17 cellular contexts compared by ENCODE assay signal in genomic region chr20:52031206-52031573, GRCh38.
DNase-seq lines count a peak whose midpoint lies in the region; ATAC-seq, FAIRE-seq and TF ChIP-seq lines count a peak whose summit lies in the region.
"Had no signal": no experiment of that assay in that cellular context is flagged by ENCODE, and none has a peak within 500 bp of the region (broad histone marks: within the 10 kb centered on the region; RNA-seq: fewer than 3 reads in every experiment).

No MANE protein-coding gene starts in this region.

- H3K9me3 Mint-ChIP-seq in CD8-positive, alpha-beta memory T cell = no peaks in the 10 kb centered on the region
- H3K9me3 Mint-ChIP-seq in activated T-helper 17 cell treated with anti-CD3 and anti-CD28 coated beads, Interleukin-2, amount 50 U/mL, for 72 hours = no peaks in the 10 kb centered on the region
- no peaks in the 10 kb centered on the region for H3K9me3 Mint-ChIP-seq in mesothelial cell of epicardium

- TF ChIP-seq POLR2A in A549 (IDR thresholded peaks at IDR 0.05; ENCODE audit: low read length) (no peak), sigmoid colon (IDR thresholded peaks at IDR 0.05) (no peak)

- no peaks in the 10 kb centered on the region for H3K27me3 Mint-ChIP-seq in CD8-positive, alpha-beta memory T cell
- H3K27me3 Mint-ChIP-seq in activated T-helper 17 cell treated with anti-CD3 and anti-CD28 coated beads, Interleukin-2, amount 50 U/mL, for 72 hours = no peaks in the 10 kb centered on the region
- no peaks in the 10 kb centered on the region for H3K27me3 Mint-ChIP-seq in mesothelial cell of epicardium (ENCODE audit: low read depth)

- H3K4me3 Mint-ChIP-seq in CD8-positive, alpha-beta memory T cell = peak overlapping the region in 6 of 7 donors; percentile 13 to 67 (median 39)
- peak overlapping the region; percentile 34 for H3K4me3 Mint-ChIP-seq in activated T-helper 17 cell treated with anti-CD3 and anti-CD28 coated beads, Interleukin-2, amount 50 U/mL, for 72 hours
- H3K4me3 Mint-ChIP-seq in mesothelial cell of epicardium = no peak overlapping the region
- H3K4me3 Mint-ChIP-seq: CD4-positive, CD25-positive, alpha-beta regulatory T cell had no signal

- peak overlapping the region in 7 of 8 donors; percentile 17 to 90 (median 67) for H3K27ac Mint-ChIP-seq in CD8-positive, alpha-beta memory T cell
- H3K27ac Mint-ChIP-seq in activated T-helper 17 cell treated with anti-CD3 and anti-CD28 coated beads, Interleukin-2, amount 50 U/mL, for 72 hours = peak overlapping the region; percentile 21
- peak overlapping the region; percentile 94 for H3K27ac Mint-ChIP-seq in mesothelial cell of epicardium

- no peaks in the 10 kb centered on the region for H3K36me3 Mint-ChIP-seq in CD8-positive, alpha-beta memory T cell
- H3K36me3 Mint-ChIP-seq in activated T-helper 17 cell treated with anti-CD3 and anti-CD28 coated beads, Interleukin-2, amount 50 U/mL, for 72 hours (ENCODE audit: low read depth) = no peaks in the 10 kb centered on the region
- H3K36me3 Mint-ChIP-seq in mesothelial cell of epicardium = no peaks in the 10 kb centered on the region
- H3K36me3 Mint-ChIP-seq: CD4-positive, CD25-positive, alpha-beta regulatory T cell had no signal

- TF ChIP-seq EP300 in A549 (IDR thresholded peaks at IDR 0.05) = no peak
- no peak for TF ChIP-seq EP300 in sigmoid colon (IDR thresholded peaks at IDR 0.05)

- H3K9me3 ChIP-seq in A549 = no peaks in the 10 kb centered on the region
- no peaks in the 10 kb centered on the region for H3K9me3 ChIP-seq in CD8-positive, alpha-beta memory T cell (ENCODE audit: low read length)
- no peaks in the 10 kb centered on the region for H3K9me3 ChIP-seq in sigmoid colon
- H3K9me3 ChIP-seq: upper lobe of left lung had no signal

- TF ChIP-seq CTCF in A549 (IDR thresholded peaks at IDR 0.05) = no peak
- TF ChIP-seq CTCF in mesothelial cell of epicardium (IDR thresholded peaks at IDR 0.05; ENCODE audit: unreplicated experiment) = no peak
- TF ChIP-seq CTCF in sigmoid colon (IDR thresholded peaks at IDR 0.05) = no peak

- CTCF ChIA-PET in A549 (lab: Yijun Ruan, JAX) = interaction anchor here (0.7 to 0.9 kb wide), 3 partner anchors 232 to 1044 kb away, joined by 3 to 5 read pairs (median 3); no protein-coding TSS in a partner anchor
- CTCF ChIA-PET in CD8-positive, alpha-beta memory T cell (lab: Charles Lee) = interaction anchor here (0.7 kb wide), 1 partner anchor 54 kb away, joined by 3 read pairs; no protein-coding TSS in a partner anchor

- intact Hi-C loops in sigmoid colon (cut with DNase I) = no loop called here

- 82% methylated on average over 2 of the region's 2 CpGs for WGBS in A549 (ENCODE audit: missing lambda C conversion rate)
- WGBS in sigmoid colon, 2 donors = 53 to 69% methylated on average over 2 of the region's 2 CpGs

- ATAC-seq in A549 (peak in 1 of 2 experiments; percentile 20; a peak in 2 of 6 replicates), GM21619 (IDR thresholded peaks at IDR 0.05; ENCODE audit: unreplicated experiment) (no peak)
- ATAC-seq in activated T-helper 17 cell treated with anti-CD3 and anti-CD28 coated beads, Interleukin-2, amount 50 U/mL, for 72 hours (replicated peaks) = no peak
- ATAC-seq: foreskin keratinocyte had no signal

- H3K4me2 ChIP-seq in A549 = peak overlapping the region; percentile 63

- H3K4me3 ChIP-seq in A549 = no peak overlapping the region
- no peak overlapping the region for H3K4me3 ChIP-seq in CD8-positive, alpha-beta memory T cell (ENCODE audit: low read length)
- no peak overlapping the region for H3K4me3 ChIP-seq in sigmoid colon
- H3K4me3 ChIP-seq: upper lobe of left lung had no signal

- H3K27me3 ChIP-seq in CD8-positive, alpha-beta memory T cell (ENCODE audit: insufficient read depth, low read length, poor library complexity, severe bottlenecking) = no peaks in the 10 kb centered on the region
- no peaks in the 10 kb centered on the region for H3K27me3 ChIP-seq in sigmoid colon
- H3K27me3 ChIP-seq: foreskin keratinocyte, upper lobe of left lung had no signal

- peaks cover 21 to 28% (median 27%) of the 10 kb centered on the region in 3 donors for H3K4me1 Mint-ChIP-seq in CD8-positive, alpha-beta memory T cell
- peaks cover 9% of the 10 kb centered on the region for H3K4me1 Mint-ChIP-seq in activated T-helper 17 cell treated with anti-CD3 and anti-CD28 coated beads, Interleukin-2, amount 50 U/mL, for 72 hours
- peaks cover 28% of the 10 kb centered on the region for H3K4me1 Mint-ChIP-seq in mesothelial cell of epicardium

- POLR2A ChIA-PET in A549 (lab: Yijun Ruan, JAX) = interaction anchor here (0.6 to 0.9 kb wide), 3 partner anchors 9 to 421 kb away, joined by 3 to 6 read pairs (median 4); no protein-coding TSS in a partner anchor
- POLR2A ChIA-PET in CD8-positive, alpha-beta memory T cell (lab: Charles Lee) = no interaction called here

- H3K4me1 ChIP-seq in A549 = peaks cover 13% of the 10 kb centered on the region
- H3K4me1 ChIP-seq in CD8-positive, alpha-beta memory T cell (ENCODE audit: insufficient read depth, low read length) = peaks cover 18% of the 10 kb centered on the region
- peaks cover 0 to 9% (median 2%) of the 10 kb centered on the region in 4 donors for H3K4me1 ChIP-seq in sigmoid colon
- H3K4me1 ChIP-seq: foreskin keratinocyte had no signal

- FAIRE-seq in A549 (lab: Jason Lieb, UNC) = no peak

- H3K27ac ChIP-seq in A549 (peak overlapping the region; percentile 59 to 80; a peak in 4 of 6 replicates), sigmoid colon (no peak overlapping the region)
- no peak overlapping the region for H3K27ac ChIP-seq in CD8-positive, alpha-beta memory T cell (ENCODE audit: low read depth, low read length)
- H3K27ac ChIP-seq: foreskin keratinocyte, upper lobe of left lung had no signal

- H3K36me3 ChIP-seq in CD8-positive, alpha-beta memory T cell (ENCODE audit: insufficient read depth, low read length) = no peaks in the 10 kb centered on the region
- no peaks in the 10 kb centered on the region for H3K36me3 ChIP-seq in sigmoid colon
- H3K36me3 ChIP-seq: upper lobe of left lung had no signal

- no peak for DNase-seq in A549 (ENCODE audit: low read depth in 1 of 2, low spot score in 1 of 2)
- no peak for DNase-seq in CD8-positive, alpha-beta memory T cell
- DNase-seq in mesothelial cell of epicardium (ENCODE audit: low spot score in 2 of 2, unreplicated experiment in 2 of 2) = no peak
- no peak for DNase-seq in SHP77 (lab: John Stamatoyannopoulos, UW)
- DNase-seq in SW480 (ENCODE audit: low spot score) = no peak
- DNase-seq in sigmoid colon = no peak
- DNase-seq: activated CD8-positive, alpha-beta memory T cell treated with anti-CD3 and anti-CD28 coated beads, Interleukin-2, amount 50 U/mL, for 4 hours; amniotic stem cell; foreskin keratinocyte; Karpas-422; midbrain; NCI-H1930; NCI-H774; upper lobe of left lung had no signal

- TF ChIP-seq RAD21 in A549 (conservative IDR thresholded peaks at IDR 0.05 in 1 of 2, IDR thresholded peaks at IDR 0.05 in 1 of 2) = no peak

TF ChIP-seq in A549, 52 proteins besides CTCF, POLR2A, EP300 and RAD21:
- no peak for TF ChIP-seq ZFP36 (IDR thresholded peaks at IDR 0.05; ENCODE audit: borderline replicate concordance, partially characterized antibody)

Comparison
In these comparisons a context has a peak if more than half of its experiments do, and no peak if none do; other contexts are left out.
1. H3K27ac ChIP-seq: peak in A549 (2 of 2); none in CD8-positive, alpha-beta memory T cell (single experiment) and sigmoid colon (0 of 4).
2. H3K27ac Mint-ChIP-seq: peak in every context shown above with its lines; median percentile 94 in mesothelial cell of epicardium; 67 in CD8-positive, alpha-beta memory T cell; 21 in activated T-helper 17 cell treated with anti-CD3 and anti-CD28 coated beads, Interleukin-2, amount 50 U/mL, for 72 hours.